Comparison of ENCODE assay signal across 9 cellular contexts in the genomic region with DNA sequence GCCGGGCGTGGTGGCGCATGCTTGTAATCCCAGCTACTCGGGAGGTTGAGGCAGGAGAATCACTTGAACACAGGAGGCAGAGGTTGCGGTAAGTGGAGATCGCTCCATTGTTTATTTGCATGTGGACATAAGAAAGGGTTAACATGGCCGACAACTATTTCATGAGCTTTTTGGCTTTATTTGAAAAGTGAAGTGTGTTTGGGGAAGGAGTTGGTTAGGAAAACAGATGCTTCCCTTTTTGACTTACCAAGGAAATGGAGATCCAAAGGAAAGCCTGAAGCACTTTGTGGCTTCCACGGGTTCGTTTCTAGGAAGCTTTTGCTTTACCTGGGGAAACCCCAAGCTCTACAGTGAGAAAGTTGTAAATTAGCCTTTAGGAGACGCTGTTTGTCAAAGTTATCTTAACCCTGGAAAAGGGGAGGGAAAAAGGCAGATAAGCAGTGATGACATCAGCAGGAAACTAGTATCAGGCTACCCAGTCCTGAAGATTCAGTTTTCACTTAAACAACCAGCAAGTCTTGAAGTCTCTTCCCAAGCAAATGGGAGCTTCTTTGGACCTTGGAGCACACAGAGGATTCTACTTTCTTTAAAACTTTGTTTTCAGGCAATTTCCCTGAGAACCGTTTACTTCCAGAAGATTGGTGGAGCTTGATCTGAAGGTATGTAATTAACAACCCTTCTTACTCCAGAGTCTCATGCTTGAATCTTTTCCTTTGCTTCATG. TPM values are rescaled to one million over a fixed set of nuclear protein-coding genes. Genes with fewer than 3 reads are reported as not detected.
DNase-seq lines count a peak whose midpoint lies in the region; ATAC-seq and TF ChIP-seq lines count a peak whose summit lies in the region.
"Had no signal": no experiment of that assay in that cellular context is flagged by ENCODE, and none has a peak within 500 bp of the region (broad histone marks: within the 10 kb centered on the region; RNA-seq: fewer than 3 reads in every experiment).

A gene with protein sequence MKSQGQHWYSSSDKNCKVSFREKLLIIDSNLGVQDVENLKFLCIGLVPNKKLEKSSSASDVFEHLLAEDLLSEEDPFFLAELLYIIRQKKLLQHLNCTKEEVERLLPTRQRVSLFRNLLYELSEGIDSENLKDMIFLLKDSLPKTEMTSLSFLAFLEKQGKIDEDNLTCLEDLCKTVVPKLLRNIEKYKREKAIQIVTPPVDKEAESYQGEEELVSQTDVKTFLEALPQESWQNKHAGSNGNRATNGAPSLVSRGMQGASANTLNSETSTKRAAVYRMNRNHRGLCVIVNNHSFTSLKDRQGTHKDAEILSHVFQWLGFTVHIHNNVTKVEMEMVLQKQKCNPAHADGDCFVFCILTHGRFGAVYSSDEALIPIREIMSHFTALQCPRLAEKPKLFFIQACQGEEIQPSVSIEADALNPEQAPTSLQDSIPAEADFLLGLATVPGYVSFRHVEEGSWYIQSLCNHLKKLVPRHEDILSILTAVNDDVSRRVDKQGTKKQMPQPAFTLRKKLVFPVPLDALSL (plus strand): TSS at position 492 of the 723 bp plus-strand sequence. CDS start 2,637 bp downstream, outside the sequence.

- ATAC-seq in GM19372 (IDR thresholded peaks at IDR 0.05; ENCODE audit: low read depth, unreplicated experiment) (peak; percentile 68), HG03469 (IDR thresholded peaks at IDR 0.05; ENCODE audit: unreplicated experiment) (peak; percentile 69)

- H3K4me3 Mint-ChIP-seq in endothelial cell (ENCODE audit: unreplicated experiment), result peak within 1 kb of the TSS; percentile 94
- H3K4me3 Mint-ChIP-seq: neural crest cell had no signal

- H3K27me3 ChIP-seq in SJSA1 (replicated peaks) (no peaks in the 10 kb centered on the region), mucosa of rectum (ENCODE audit: control insufficient read depth in 2 of 2, insufficient read depth in 2 of 2, low read length in 2 of 2) (no peaks in the 10 kb centered on the region)

- peaks cover 29% of the 10 kb centered on the region for H3K4me1 Mint-ChIP-seq in endothelial cell (ENCODE audit: unreplicated experiment)
- H3K4me1 Mint-ChIP-seq: neural crest cell had no signal

- peak; percentile 53 for DNase-seq in EH (ENCODE audit: low read depth)
- DNase-seq in SJSA1 (ENCODE audit: low read depth in 1 of 2, low spot score in 2 of 2), result peak in 1 of 2 experiments; percentile 42
- peak; percentile 31 for DNase-seq in endothelial cell (ENCODE audit: low spot score)
- no peak for DNase-seq in NCI-H1694 treated with DMSO at 0.1 percent for 48 hours (lab: John Stamatoyannopoulos, UW)
- DNase-seq in NCI-H510A treated with DMSO at 0.1 percent for 48 hours (lab: John Stamatoyannopoulos, UW), result no peak

- no peak for TF ChIP-seq CTCF in endothelial cell (IDR thresholded peaks at IDR 0.05; ENCODE audit: unreplicated experiment)

- H3K36me3 ChIP-seq in SJSA1 (no peaks in the 10 kb centered on the region), mucosa of rectum (ENCODE audit: control insufficient read depth in 2 of 2, insufficient read depth in 2 of 2, low read length in 2 of 2) (peaks cover 6 to 12% of the 10 kb centered on the region in 2 donors)

- H3K36me3 Mint-ChIP-seq in endothelial cell (ENCODE audit: low read depth, unreplicated experiment), result peaks cover 35% of the 10 kb centered on the region

- H3K4me1 ChIP-seq in SJSA1 (replicated peaks) (peaks cover 8% of the 10 kb centered on the region), mucosa of rectum (ENCODE audit: control insufficient read depth in 2 of 2, insufficient read depth in 2 of 2, low read length in 2 of 2) (peaks cover 10% of the 10 kb centered on the region in 2 donors)

- H3K27ac ChIP-seq in SJSA1, result peak within 1 kb of the TSS; percentile 27; the same call in 1 of the 2 replicates
- peak within 1 kb of the TSS; percentile 77 to 89 for H3K27ac ChIP-seq in mucosa of rectum (ENCODE audit: low read depth in 2 of 2, low read length in 2 of 2)

- peaks cover 2% of the 10 kb centered on the region for H3K27me3 Mint-ChIP-seq in endothelial cell (ENCODE audit: unreplicated experiment)

- no peaks in the 10 kb centered on the region for H3K9me3 Mint-ChIP-seq in endothelial cell (ENCODE audit: unreplicated experiment)
- H3K9me3 Mint-ChIP-seq: neural crest cell had no signal

- H3K4me3 ChIP-seq in SJSA1 (peak within 1 kb of the TSS; percentile 33), mucosa of rectum (ENCODE audit: low read length in 2 of 2) (peak within 1 kb of the TSS; percentile 89 to 96)

- H3K27ac Mint-ChIP-seq in endothelial cell (ENCODE audit: unreplicated experiment), result peak within 1 kb of the TSS; percentile 95

- H3K9me3 ChIP-seq in SJSA1 (replicated peaks), result peaks cover 3% of the 10 kb centered on the region; the same call in 1 of the 2 replicates
- no peaks in the 10 kb centered on the region for H3K9me3 ChIP-seq in mucosa of rectum (ENCODE audit: control insufficient read depth in 2 of 2, low read length in 2 of 2)

- H3K9ac ChIP-seq in mucosa of rectum (ENCODE audit: low read depth in 1 of 2, low read length in 2 of 2), result peak within 1 kb of the TSS; percentile 65 to 89

RNA-seq across cellular contexts. Expression of the gene that starts here (rescaled TPM):
- 0.56 and 1.6 TPM in 2 replicates for total RNA-seq in SJSA1 (2014; rRNA removed; shearing (Covaris generic))
- total RNA-seq in endothelial cell (ENCODE audit: unreplicated experiment), result 38.6 TPM
- total RNA-seq: neural crest cell had no signal

Comparison
In these comparisons a context has a peak if more than half of its experiments do, and no peak if none do; other contexts are left out.
1. RNA of the gene that starts here (total RNA-seq): 38.6 TPM in endothelial cell (single experiment); 0.56 to 1.6 TPM in SJSA1; every median in the first group is over 10 times any median in the second.
2. DNase-seq: peak in EH (single experiment) and endothelial cell (single experiment); none in NCI-H1694 treated with DMSO at 0.1 percent for 48 hours (single experiment) and NCI-H510A treated with DMSO at 0.1 percent for 48 hours (single experiment).